In the genomic region with DNA sequence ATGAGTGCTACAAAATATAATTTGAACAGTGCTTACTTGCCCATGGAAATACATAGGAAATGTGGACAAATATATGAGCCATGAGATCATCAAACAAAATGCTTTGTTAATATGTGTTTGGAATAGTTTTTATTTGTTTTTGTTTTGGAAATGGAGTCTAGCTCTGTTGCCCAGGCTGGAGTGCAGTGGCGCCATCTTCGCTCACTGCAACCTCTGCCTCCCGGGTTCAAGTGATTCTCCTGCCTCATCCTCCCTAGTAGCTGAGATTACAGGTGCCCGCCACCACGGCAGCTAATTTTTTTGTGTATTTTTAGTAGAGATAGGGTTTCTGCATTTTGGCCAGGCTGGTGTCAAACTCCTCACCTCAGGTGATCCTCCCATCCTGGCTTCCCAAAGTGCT, we compare ENCODE assay signal across 1 cellular context.
A peak's percentile ranks its signal among the peaks of the same experiment; 100 is the strongest.
TF ChIP-seq lines count a peak whose summit lies in the region.

No MANE protein-coding gene starts in this region.

TF ChIP-seq in HepG2, 621 proteins besides CTCF, POLR2A, EP300 and RAD21:
- TF ChIP-seq ZNF460 (CRISPR knock-in tag; IDR thresholded peaks at IDR 0.05; ENCODE audit: borderline replicate concordance), result peak; percentile 52; the same call in 1 of the 2 replicates
- peak; percentile 85 for TF ChIP-seq ZNF121 (CRISPR knock-in tag; IDR thresholded peaks at IDR 0.05)
- no peak for TF ChIP-seq KMT2B (CRISPR knock-in tag; IDR thresholded peaks at IDR 0.05)
- TF ChIP-seq ZBTB33 (CRISPR knock-in tag; IDR thresholded peaks at IDR 0.05), result peak; percentile 65; the same call in 1 of the 2 replicates
- TF ChIP-seq, protein P1, sequence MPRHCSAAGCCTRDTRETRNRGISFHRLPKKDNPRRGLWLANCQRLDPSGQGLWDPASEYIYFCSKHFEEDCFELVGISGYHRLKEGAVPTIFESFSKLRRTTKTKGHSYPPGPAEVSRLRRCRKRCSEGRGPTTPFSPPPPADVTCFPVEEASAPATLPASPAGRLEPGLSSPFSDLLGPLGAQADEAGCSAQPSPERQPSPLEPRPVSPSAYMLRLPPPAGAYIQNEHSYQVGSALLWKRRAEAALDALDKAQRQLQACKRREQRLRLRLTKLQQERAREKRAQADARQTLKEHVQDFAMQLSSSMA (CRISPR knock-in tag; IDR thresholded peaks at IDR 0.05), result no peak
